Comparison of ENCODE assay signal across 13 cellular contexts in the genomic region with DNA sequence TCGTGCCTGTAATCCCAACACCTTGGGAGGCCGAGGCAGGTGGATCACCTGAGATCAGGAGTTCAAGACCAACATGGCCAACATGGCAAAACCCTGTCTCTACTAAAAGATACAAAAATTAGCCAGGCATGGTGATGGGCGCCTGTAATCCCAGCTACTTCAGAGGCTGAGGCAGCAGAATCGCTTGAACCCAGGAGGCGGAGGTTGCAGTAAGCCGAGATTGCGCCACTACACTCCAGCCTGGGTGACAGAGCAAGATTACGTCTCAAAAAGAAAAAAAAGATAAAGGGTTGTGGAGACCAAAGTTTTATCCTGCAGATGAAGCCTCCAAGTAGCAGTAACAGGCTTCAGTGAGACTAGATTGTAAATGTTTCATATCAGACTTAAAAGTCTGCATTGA. TPM values are rescaled to one million over a fixed set of nuclear protein-coding genes. Genes with fewer than 3 reads are reported as not detected.
"Had no signal": no experiment of that assay in that cellular context is flagged by ENCODE, and none has a peak within 500 bp of the region (broad histone marks: within the 10 kb centered on the region; RNA-seq: fewer than 3 reads in every experiment).

No MANE protein-coding gene starts in this region.

RNA-seq across cellular contexts. Expression of a gene that starts 24.2 kb away (rescaled TPM):
- total RNA-seq: activated B cell treated with CpG ODN at 0.5 μM for 24 hours; activated CD4-positive, alpha-beta memory T cell treated with anti-CD3 and anti-CD28 coated beads for 36 hours; activated CD4-positive, alpha-beta memory T cell treated with anti-CD3 and anti-CD28 coated beads, Interleukin-2, amount 10 ng/mL, durations not matched to agents 7 days and 5 days; activated CD4-positive, alpha-beta T cell treated with anti-CD3 and anti-CD28 coated beads for 36 hours; activated CD4-positive, alpha-beta T cell treated with anti-CD3 and anti-CD28 coated beads, Interleukin-2, amount 10 ng/mL, durations not matched to agents 24 days and 14 days; activated CD4-positive, alpha-beta T cell treated with anti-CD3 and anti-CD28 coated beads, Interleukin-2, amount 10 ng/mL, durations not matched to agents 7 days and 5 days; activated CD8-positive, alpha-beta memory T cell treated with anti-CD3 and anti-CD28 coated beads for 36 hours; activated CD8-positive, alpha-beta memory T cell treated with anti-CD3 and anti-CD28 coated beads, Interleukin-2, amount 10 ng/mL, durations not matched to agents 7 days and 5 days; activated CD8-positive, alpha-beta T cell treated with anti-CD3 and anti-CD28 coated beads for 36 hours; activated CD8-positive, alpha-beta T cell treated with anti-CD3 and anti-CD28 coated beads, Interleukin-2, amount 10 ng/mL, durations not matched to agents 7 days and 5 days; T-helper 1 cell treated with Interleukin-12 subunit alpha and Interleukin-12 subunit beta and Interleukin-4 antibody, amounts not matched to agents 30 ng/mL and 1 ng/mL, for 36 hours; T-helper 17 cell; T-helper 2 cell treated with Interferon-gamma antibody and Interleukin-4, amounts not matched to agents 100 ng/mL and 5 ng/mL, for 36 hours had no signal
